Comparison of ENCODE assay signal across 8 cellular contexts in the genomic region with DNA sequence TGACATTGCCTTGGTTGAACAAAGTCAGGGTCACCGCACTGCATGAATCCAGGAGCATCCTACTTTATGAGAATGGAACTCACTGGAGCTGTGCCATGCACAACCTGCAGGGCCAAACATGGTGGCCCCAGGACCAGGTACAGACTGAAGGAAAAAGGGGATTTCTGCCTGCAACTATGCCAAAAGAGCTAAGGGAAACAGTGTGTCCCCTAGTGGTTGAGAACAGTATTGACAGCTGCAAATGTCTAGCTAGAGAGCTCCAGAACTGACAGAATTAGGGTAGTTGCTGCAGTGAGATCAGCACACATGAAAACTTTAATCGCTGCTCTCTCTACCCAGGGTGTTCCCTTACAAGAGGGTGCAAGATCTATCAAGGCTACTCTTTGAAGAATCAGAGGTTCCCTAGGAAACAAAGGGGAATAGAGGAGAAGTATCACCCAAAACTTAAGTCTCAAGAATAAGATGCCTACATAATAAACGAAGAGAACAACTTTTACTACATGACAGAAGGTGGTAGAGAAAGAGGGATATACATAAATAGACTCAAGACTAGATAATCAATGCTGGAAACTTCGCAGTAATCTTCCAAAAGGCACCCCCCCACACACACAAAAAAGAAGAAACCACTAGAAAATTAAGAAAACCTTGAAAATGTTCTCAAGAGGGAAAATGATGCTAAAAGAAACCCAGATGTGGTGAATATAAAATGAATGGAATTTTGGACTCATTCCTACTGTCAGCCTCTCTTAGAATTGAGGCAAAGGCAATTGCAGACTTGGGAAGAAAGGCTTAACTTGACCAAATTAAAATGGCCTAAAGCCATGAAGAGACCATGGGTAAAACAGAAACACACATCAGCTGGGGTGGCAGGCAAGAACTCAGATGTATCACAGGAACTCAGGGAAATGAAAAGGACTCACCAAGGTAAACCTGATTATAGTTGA. TPM values are rescaled to one million over a fixed set of nuclear protein-coding genes. Genes with fewer than 3 reads are reported as not detected.
DNase-seq lines count a peak whose midpoint lies in the region; ATAC-seq and TF ChIP-seq lines count a peak whose summit lies in the region.

No MANE protein-coding gene starts in this region.

- 67% methylated on average over 4 of the region's 4 CpGs for WGBS in right lobe of liver (ENCODE audit: insufficient coverage, low coverage, low lambda C conversion rate, missing lambda C conversion rate)

- in situ Hi-C loops in astrocyte of the spinal cord (cut with HindIII; ENCODE audit: low sequenced_read_pairs), result no loop called here

- peak; percentile 75 for DNase-seq in DMS 273 (lab: John Stamatoyannopoulos, UW; ENCODE audit: unreplicated experiment)
- DNase-seq in DMS 273 treated with DMSO at 0.1 percent for 48 hours (lab: John Stamatoyannopoulos, UW), result no peak
- DNase-seq in NCI-H526 treated with DMSO at 0.1 percent for 48 hours (lab: John Stamatoyannopoulos, UW), result peak; percentile 53
- peak; percentile 36 for DNase-seq in astrocyte of the spinal cord (ENCODE audit: low read depth, low spot score)
- DNase-seq in right lobe of liver, result no peak
- no peak for DNase-seq in activated gamma-delta T cell treated with Interleukin-2 at 50 U/mL for 16 hours
- DNase-seq in uterus, result no peak

- H3K9me3 ChIP-seq in right lobe of liver, result no peaks in the 10 kb centered on the region
- no peaks in the 10 kb centered on the region for H3K9me3 ChIP-seq in uterus

- H3K4me1 ChIP-seq in right lobe of liver (no peaks in the 10 kb centered on the region), uterus (no peaks in the 10 kb centered on the region)

- H3K36me3 ChIP-seq in right lobe of liver (no peaks in the 10 kb centered on the region), uterus (no peaks in the 10 kb centered on the region)

- no peak overlapping the region for H3K4me3 ChIP-seq in astrocyte of the spinal cord (ENCODE audit: low read depth, low read length)
- H3K4me3 ChIP-seq in right lobe of liver, result no peak overlapping the region
- no peak overlapping the region for H3K4me3 ChIP-seq in uterus

- TF ChIP-seq POLR2A in right lobe of liver (IDR thresholded peaks at IDR 0.05) (no peak), uterus (IDR thresholded peaks at IDR 0.05) (no peak)

- TF ChIP-seq CTCF in astrocyte of the spinal cord (IDR thresholded peaks at IDR 0.05; ENCODE audit: low read depth, low read length) (peak; percentile 85), right lobe of liver (IDR thresholded peaks at IDR 0.05) (peak; percentile 61 to 76 (median 66)), uterus (IDR thresholded peaks at IDR 0.05) (peak in 1 of 4 experiments; percentile 27)

- ATAC-seq in GM21619 (IDR thresholded peaks at IDR 0.05; ENCODE audit: unreplicated experiment) (peak; percentile 56), right lobe of liver (peak; percentile 71 to 84 (median 80))

- intact Hi-C loops in right lobe of liver (cut with DNase I), result no loop called here
- intact Hi-C loops in uterus (cut with DNase I; ENCODE audit: low total_unique reads), result no loop called here

- H3K27ac ChIP-seq in right lobe of liver, result no peak overlapping the region
- H3K27ac ChIP-seq in uterus, result no peak overlapping the region

- no peaks in the 10 kb centered on the region for H3K27me3 ChIP-seq in right lobe of liver
- H3K27me3 ChIP-seq in uterus, result no peaks in the 10 kb centered on the region

RNA-seq across cellular contexts. Expression of a gene that starts 43.7 kb away (rescaled TPM):
- total RNA-seq in right lobe of liver (1 to 10 TPM in 3 of 6 experiments, under 1 TPM in 3; 0.42 to 3.9 (median 1.1) TPM), uterus (under 1 TPM in 1 of 4 donors, not detected in 3; 0.83 TPM)

RNA-seq across cellular contexts. Expression of a gene that starts 56.2 kb away (rescaled TPM):
- total RNA-seq in right lobe of liver, result 10 to 100 TPM in 3 of 6 experiments, 1 to 10 TPM in 3; 5.8 to 16.7 (median 10.9) TPM
- 100 to 1,000 TPM in 1 of 4 donors, 10 to 100 TPM in 3; 15.0 to 162 (median 18.1) TPM for total RNA-seq in uterus

Comparison
In these comparisons a context has a peak if more than half of its experiments do, and no peak if none do; other contexts are left out.
1. DNase-seq: peak in DMS 273 (single experiment), NCI-H526 treated with DMSO at 0.1 percent for 48 hours (single experiment) and astrocyte of the spinal cord (single experiment); none in DMS 273 treated with DMSO at 0.1 percent for 48 hours (single experiment), right lobe of liver (0 of 3), activated gamma-delta T cell treated with Interleukin-2 at 50 U/mL for 16 hours (single experiment) and uterus (0 of 2).